In genomic region chr6:105338350-105338983, GRCh38 we compare ENCODE assay signal across 5 cellular contexts.
DNase-seq lines count a peak whose midpoint lies in the region; TF ChIP-seq lines count a peak whose summit lies in the region.
"Not testable (repeated sequence)": the region's sequence is repeated elsewhere in the genome, so short reads cannot be mapped to it uniquely, and the experiment has no call there.

No MANE protein-coding gene starts in this region.

- H3K27me3 Mint-ChIP-seq in endothelial cell (ENCODE audit: unreplicated experiment); glutamatergic neuron (ENCODE audit: unreplicated experiment); type B pancreatic cell: not testable (repeated sequence)

- not testable (repeated sequence) for H3K9me3 Mint-ChIP-seq in endothelial cell (ENCODE audit: unreplicated experiment); type B pancreatic cell
- H3K9me3 Mint-ChIP-seq in glutamatergic neuron (ENCODE audit: unreplicated experiment) = peaks cover 11% of the 10 kb centered on the region

- H3K4me3 Mint-ChIP-seq in endothelial cell (ENCODE audit: unreplicated experiment) (peak overlapping the region; percentile 53), type B pancreatic cell (peak overlapping the region; percentile 3)
- H3K4me3 Mint-ChIP-seq in glutamatergic neuron (ENCODE audit: unreplicated experiment) = not testable (repeated sequence)

- TF ChIP-seq CTCF in endothelial cell (IDR thresholded peaks at IDR 0.05; ENCODE audit: unreplicated experiment); glutamatergic neuron (IDR thresholded peaks at IDR 0.05; ENCODE audit: partially characterized antibody, unreplicated experiment); type B pancreatic cell (conservative IDR thresholded peaks at IDR 0.05): not testable (repeated sequence)

- DNase-seq in NCI-H69 (lab: John Stamatoyannopoulos, UW) (peak; percentile 73), putamen (ENCODE audit: low spot score) (peak; percentile 51)
- DNase-seq in endothelial cell (ENCODE audit: low spot score); glutamatergic neuron; type B pancreatic cell (ENCODE audit: extremely low spot score, unreplicated experiment): not testable (repeated sequence)

- not testable (repeated sequence) for H3K27ac Mint-ChIP-seq in endothelial cell (ENCODE audit: unreplicated experiment); type B pancreatic cell
- H3K27ac Mint-ChIP-seq in glutamatergic neuron (ENCODE audit: unreplicated experiment) = peak overlapping the region; percentile 23

- H3K36me3 Mint-ChIP-seq in endothelial cell (ENCODE audit: low read depth, unreplicated experiment) = peaks cover 18% of the 10 kb centered on the region
- peaks cover 33% of the 10 kb centered on the region for H3K36me3 Mint-ChIP-seq in glutamatergic neuron (ENCODE audit: unreplicated experiment)
- peaks cover 42% of the 10 kb centered on the region for H3K36me3 Mint-ChIP-seq in type B pancreatic cell

- H3K4me1 Mint-ChIP-seq in endothelial cell (ENCODE audit: unreplicated experiment); type B pancreatic cell (ENCODE audit: unreplicated experiment): not testable (repeated sequence)
- H3K4me1 Mint-ChIP-seq in glutamatergic neuron (ENCODE audit: low read depth, unreplicated experiment) = peaks cover 36% of the 10 kb centered on the region
